12 cellular contexts compared by ENCODE assay signal in the genomic region with DNA sequence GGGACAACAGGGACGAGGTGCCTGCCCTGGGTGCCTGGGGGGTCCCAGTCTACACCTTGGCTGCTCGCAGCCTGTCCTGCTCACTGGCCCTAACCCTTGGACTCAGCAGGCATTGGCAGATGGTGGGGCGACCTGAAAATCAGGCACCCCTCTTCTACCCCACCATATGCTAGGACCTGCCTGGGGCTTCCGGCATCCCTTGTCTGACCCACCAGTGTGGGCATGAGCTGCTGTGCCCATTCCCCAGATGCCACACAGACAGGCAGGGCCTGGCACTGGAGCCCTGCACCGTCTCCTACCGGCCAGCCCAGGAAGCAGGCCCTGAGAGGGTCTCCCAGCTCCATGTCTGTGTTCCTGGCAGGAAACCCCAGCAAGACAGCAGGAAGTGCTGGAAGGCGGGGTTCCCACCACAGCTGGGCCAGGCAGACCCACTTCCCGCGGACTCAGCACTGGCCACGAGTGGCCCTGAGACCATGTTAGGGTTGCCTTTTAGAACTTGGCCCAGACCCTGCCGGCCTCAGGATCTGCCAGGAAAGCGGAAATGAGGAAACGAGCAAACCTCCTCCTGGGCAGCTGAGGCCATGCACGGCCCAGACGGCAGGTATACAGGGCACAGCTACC. TPM values are rescaled to one million over a fixed set of nuclear protein-coding genes. Genes with fewer than 3 reads are reported as not detected.
A peak's percentile ranks its signal among the peaks of the same experiment; 100 is the strongest.
DNase-seq lines count a peak whose midpoint lies in the region; ATAC-seq and FAIRE-seq lines count a peak whose summit lies in the region.
"Had no signal": no experiment of that assay in that cellular context is flagged by ENCODE, and none has a peak within 500 bp of the region (broad histone marks: within the 10 kb centered on the region; RNA-seq: fewer than 3 reads in every experiment).

No MANE protein-coding gene starts in this region.

- H3K9me3 Mint-ChIP-seq in CD8-positive, alpha-beta memory T cell: no peaks in the 10 kb centered on the region
- H3K9me3 Mint-ChIP-seq in activated T-helper 17 cell treated with anti-CD3 and anti-CD28 coated beads, Interleukin-2, amount 50 U/mL, for 72 hours: no peaks in the 10 kb centered on the region

- H3K4me3 ChIP-seq in CD8-positive, alpha-beta memory T cell (ENCODE audit: low read length): no peak overlapping the region
- H3K4me3 ChIP-seq in rectal smooth muscle tissue (ENCODE audit: low read length): peak overlapping the region; percentile 36

- CTCF ChIA-PET in CD8-positive, alpha-beta memory T cell (lab: Charles Lee): interaction anchor here (1.2 to 1.8 kb wide), 3 partner anchors 11 to 22 kb away, joined by 5 read pairs; no protein-coding TSS in a partner anchor

- H3K27ac ChIP-seq in CD8-positive, alpha-beta memory T cell (ENCODE audit: low read depth, low read length): no peak overlapping the region
- peak overlapping the region; percentile 96 for H3K27ac ChIP-seq in rectal smooth muscle tissue (ENCODE audit: low read depth, low read length)
- H3K27ac ChIP-seq: epithelial cell of prostate had no signal

- H3K4me1 ChIP-seq in CD8-positive, alpha-beta memory T cell (ENCODE audit: insufficient read depth, low read length): peaks cover 74% of the 10 kb centered on the region
- H3K4me1 ChIP-seq in rectal smooth muscle tissue (ENCODE audit: control insufficient read depth, insufficient read depth, low read length): peaks cover 75% of the 10 kb centered on the region

- H3K27me3 Mint-ChIP-seq in CD8-positive, alpha-beta memory T cell: peaks cover 0 to 3% of the 10 kb centered on the region in 2 donors
- H3K27me3 Mint-ChIP-seq in activated T-helper 17 cell treated with anti-CD3 and anti-CD28 coated beads, Interleukin-2, amount 50 U/mL, for 72 hours: no peaks in the 10 kb centered on the region

- no peaks in the 10 kb centered on the region for H3K9me3 ChIP-seq in CD8-positive, alpha-beta memory T cell (ENCODE audit: low read length)
- H3K9me3 ChIP-seq: SK-N-SH had no signal

- no peak for DNase-seq in CD8-positive, alpha-beta memory T cell
- DNase-seq in Right ventricle myocardium superior (peak; percentile 77), HTR-8/SVneo (ENCODE audit: insufficient read length, low spot score) (no peak), kidney glomerular epithelial cell (lab: John Stamatoyannopoulos, UW) (no peak)
- DNase-seq: activated CD8-positive, alpha-beta memory T cell treated with anti-CD3 and anti-CD28 coated beads, Interleukin-2, amount 50 U/mL, for 48 hours; left colon; SK-N-SH had no signal

- H3K27me3 ChIP-seq in CD8-positive, alpha-beta memory T cell (ENCODE audit: insufficient read depth, low read length, poor library complexity, severe bottlenecking): no peaks in the 10 kb centered on the region
- no peaks in the 10 kb centered on the region for H3K27me3 ChIP-seq in rectal smooth muscle tissue (ENCODE audit: control insufficient read depth, insufficient read depth, low read length)

- no peak for FAIRE-seq in HTR-8/SVneo (lab: Jason Lieb, UNC)

- peak overlapping the region; percentile 63 to 97 (median 90) for H3K27ac Mint-ChIP-seq in CD8-positive, alpha-beta memory T cell
- peak overlapping the region; percentile 93 for H3K27ac Mint-ChIP-seq in activated T-helper 17 cell treated with anti-CD3 and anti-CD28 coated beads, Interleukin-2, amount 50 U/mL, for 72 hours

- H3K4me3 Mint-ChIP-seq in CD8-positive, alpha-beta memory T cell: peak overlapping the region in 4 of 7 donors; percentile 61 to 90 (median 90)
- peak overlapping the region; percentile 96 for H3K4me3 Mint-ChIP-seq in activated T-helper 17 cell treated with anti-CD3 and anti-CD28 coated beads, Interleukin-2, amount 50 U/mL, for 72 hours

- peaks cover 0 to 12% (median 0%) of the 10 kb centered on the region in 3 donors for H3K36me3 Mint-ChIP-seq in CD8-positive, alpha-beta memory T cell
- H3K36me3 Mint-ChIP-seq in activated T-helper 17 cell treated with anti-CD3 and anti-CD28 coated beads, Interleukin-2, amount 50 U/mL, for 72 hours (ENCODE audit: low read depth): peaks cover 84% of the 10 kb centered on the region

- intact Hi-C loops in Right ventricle myocardium superior (cut with DNase I): no loop called here

- POLR2A ChIA-PET in CD8-positive, alpha-beta memory T cell (lab: Charles Lee): no interaction called here

- ATAC-seq in activated T-helper 17 cell treated with anti-CD3 and anti-CD28 coated beads, Interleukin-2, amount 50 U/mL, for 72 hours (replicated peaks): no peak
- ATAC-seq in Right ventricle myocardium superior (ENCODE audit: poor library complexity) (no peak), HG03342 (IDR thresholded peaks at IDR 0.05; ENCODE audit: unreplicated experiment) (no peak), HG03521 (IDR thresholded peaks at IDR 0.05; ENCODE audit: unreplicated experiment) (no peak)
- ATAC-seq: left colon had no signal

- peak overlapping the region; percentile 10 for H3K9ac ChIP-seq in rectal smooth muscle tissue (ENCODE audit: low read length)
- H3K9ac ChIP-seq: SK-N-SH had no signal

- peaks cover 56 to 85% (median 60%) of the 10 kb centered on the region in 3 donors for H3K4me1 Mint-ChIP-seq in CD8-positive, alpha-beta memory T cell
- peaks cover 28% of the 10 kb centered on the region for H3K4me1 Mint-ChIP-seq in activated T-helper 17 cell treated with anti-CD3 and anti-CD28 coated beads, Interleukin-2, amount 50 U/mL, for 72 hours

- H3K36me3 ChIP-seq in CD8-positive, alpha-beta memory T cell (ENCODE audit: insufficient read depth, low read length): no peaks in the 10 kb centered on the region
- no peaks in the 10 kb centered on the region for H3K36me3 ChIP-seq in rectal smooth muscle tissue (ENCODE audit: control insufficient read depth, insufficient read depth, low read length)

RNA-seq across cellular contexts. Expression of gene NINJ1, which starts 3.1 kb away (rescaled TPM):
- 10 to 100 TPM; 59.9 to 62.9 TPM for total RNA-seq in CD8-positive, alpha-beta memory T cell
- 103 TPM for polyA plus RNA-seq in CD8-positive, alpha-beta memory T cell
- total RNA-seq in activated T-helper 17 cell treated with anti-CD3 and anti-CD28 coated beads, Interleukin-2, amount 50 U/mL, for 72 hours: 100 to 1,000 TPM in 1 of 2 donors, 10 to 100 TPM in 1; 56.0 to 197 TPM
- total RNA-seq in Right ventricle myocardium superior: 49.2 TPM

RNA-seq across cellular contexts. Expression of gene CARD19, which starts 35.0 kb away (rescaled TPM):
- 10 to 100 TPM; 43.2 to 43.6 TPM for total RNA-seq in CD8-positive, alpha-beta memory T cell
- polyA plus RNA-seq in CD8-positive, alpha-beta memory T cell: 66.4 TPM
- 10 to 100 TPM; 83.6 to 87.3 TPM for total RNA-seq in activated T-helper 17 cell treated with anti-CD3 and anti-CD28 coated beads, Interleukin-2, amount 50 U/mL, for 72 hours
- total RNA-seq in Right ventricle myocardium superior: 27.5 TPM

RNA-seq across cellular contexts. Expression of gene WNK2, which starts 53.0 kb away (rescaled TPM):
- under 1 TPM; 0.20 to 0.55 TPM for total RNA-seq in CD8-positive, alpha-beta memory T cell
- polyA plus RNA-seq in CD8-positive, alpha-beta memory T cell: not detected
- total RNA-seq in activated T-helper 17 cell treated with anti-CD3 and anti-CD28 coated beads, Interleukin-2, amount 50 U/mL, for 72 hours: under 1 TPM; 0.39 to 0.93 TPM
- total RNA-seq in Right ventricle myocardium superior: 222 TPM

Comparison
In these comparisons a context has a peak if more than half of its experiments do, and no peak if none do; other contexts are left out.
1. RNA of gene WNK2, which starts 53.0 kb away (total RNA-seq): 222 TPM in Right ventricle myocardium superior (single experiment); 0.39 to 0.93 TPM in activated T-helper 17 cell treated with anti-CD3 and anti-CD28 coated beads, Interleukin-2, amount 50 U/mL, for 72 hours and 0.20 to 0.55 TPM in CD8-positive, alpha-beta memory T cell; every median in the first group is over 100 times any median in the second.